Comparison of ENCODE assay signal across 10 cellular contexts in genomic region chr2:158619496-158619895, GRCh38.
DNase-seq lines count a peak whose midpoint lies in the region; ATAC-seq and TF ChIP-seq lines count a peak whose summit lies in the region.
"Had no signal": no experiment of that assay in that cellular context is flagged by ENCODE, and none has a peak within 500 bp of the region (broad histone marks: within the 10 kb centered on the region; RNA-seq: fewer than 3 reads in every experiment).

No MANE protein-coding gene starts in this region.

- peaks cover 31% of the 10 kb centered on the region for H3K36me3 Mint-ChIP-seq in MCF 10A (ENCODE audit: insufficient read depth, unreplicated experiment)
- H3K36me3 Mint-ChIP-seq in activated CD4-positive, alpha-beta memory T cell treated with anti-CD3 and anti-CD28 coated beads for 36 hours, result peaks cover 16% of the 10 kb centered on the region

- peaks cover 11% of the 10 kb centered on the region for H3K4me1 Mint-ChIP-seq in MCF 10A (ENCODE audit: insufficient read depth, unreplicated experiment)
- no peaks in the 10 kb centered on the region for H3K4me1 Mint-ChIP-seq in activated CD4-positive, alpha-beta memory T cell treated with anti-CD3 and anti-CD28 coated beads for 36 hours (ENCODE audit: low read depth)

- H3K27ac ChIP-seq in breast epithelium (no peak overlapping the region), foreskin keratinocyte (no peak overlapping the region)
- H3K27ac ChIP-seq: ascending aorta had no signal

- no peaks in the 10 kb centered on the region for H3K27me3 ChIP-seq in breast epithelium
- no peaks in the 10 kb centered on the region for H3K27me3 ChIP-seq in foreskin keratinocyte
- H3K27me3 ChIP-seq: ascending aorta had no signal

- CTCF ChIA-PET in MCF 10A (lab: Yijun Ruan, JAX), result interaction anchor here (0.8 to 3.5 kb wide), 15 partner anchors 11 to 598 kb away, joined by 3 to 24 read pairs (median 6); no protein-coding TSS in a partner anchor
- CTCF ChIA-PET in activated CD4-positive, alpha-beta memory T cell treated with anti-CD3 and anti-CD28 coated beads for 36 hours (lab: Charles Lee), result no interaction called here

- no peaks in the 10 kb centered on the region for H3K9me3 Mint-ChIP-seq in MCF 10A (ENCODE audit: unreplicated experiment)
- no peaks in the 10 kb centered on the region for H3K9me3 Mint-ChIP-seq in activated CD4-positive, alpha-beta memory T cell treated with anti-CD3 and anti-CD28 coated beads for 36 hours

- H3K4me3 Mint-ChIP-seq in MCF 10A (ENCODE audit: unreplicated experiment), result no peak overlapping the region
- no peak overlapping the region for H3K4me3 Mint-ChIP-seq in activated CD4-positive, alpha-beta memory T cell treated with anti-CD3 and anti-CD28 coated beads for 36 hours

- H3K9me3 ChIP-seq in breast epithelium, result no peaks in the 10 kb centered on the region
- H3K9me3 ChIP-seq: ascending aorta had no signal

- H3K27me3 Mint-ChIP-seq in MCF 10A (ENCODE audit: insufficient read depth, unreplicated experiment), result no peaks in the 10 kb centered on the region
- no peaks in the 10 kb centered on the region for H3K27me3 Mint-ChIP-seq in activated CD4-positive, alpha-beta memory T cell treated with anti-CD3 and anti-CD28 coated beads for 36 hours

- H3K4me1 ChIP-seq in breast epithelium (no peaks in the 10 kb centered on the region), foreskin keratinocyte (peaks cover 11% of the 10 kb centered on the region)
- H3K4me1 ChIP-seq: ascending aorta had no signal

- intact Hi-C loops in MCF 10A (cut with micrococcal nuclease), result loop anchor here (2.0 to 5.0 kb wide), 3 partner anchors 161 to 587 kb away; no protein-coding TSS in a partner anchor
- intact Hi-C loops in breast epithelium (cut with DNase I; ENCODE audit: low total_unique reads), result no loop called here
- intact Hi-C loops in activated CD4-positive, alpha-beta memory T cell treated with anti-CD3 and anti-CD28 coated beads for 36 hours (cut with micrococcal nuclease), result no loop called here

- DNase-seq in MCF 10A (ENCODE audit: unreplicated experiment) (peak; percentile 62), breast epithelium (ENCODE audit: low spot score in 2 of 2) (no peak), RPMI8226 (peak; percentile 62), foreskin keratinocyte (peak; percentile 42 to 69), occipital lobe (lab: John Stamatoyannopoulos, UW) (no peak), NCI-H1105 (lab: John Stamatoyannopoulos, UW) (no peak)
- DNase-seq in activated CD4-positive, alpha-beta memory T cell treated with anti-CD3 and anti-CD28 coated beads for 36 hours, result no peak
- DNase-seq: NCI-H2227 treated with DMSO at 0.1 percent for 48 hours had no signal

- no peak overlapping the region for H3K4me3 ChIP-seq in breast epithelium
- H3K4me3 ChIP-seq: ascending aorta had no signal

- POLR2A ChIA-PET in MCF 10A (lab: Yijun Ruan, JAX), result interaction anchor here (0.5 to 2.2 kb wide), 10 partner anchors 9 to 656 kb away, joined by 3 to 9 read pairs (median 4); no protein-coding TSS in a partner anchor
- POLR2A ChIA-PET in activated CD4-positive, alpha-beta memory T cell treated with anti-CD3 and anti-CD28 coated beads for 36 hours (lab: Charles Lee), result no interaction called here

- H3K36me3 ChIP-seq in breast epithelium, result no peaks in the 10 kb centered on the region

- BruUV-seq in MCF 10A (replicated peaks; lab: Mats Ljungman, UMichigan), result no TSS peak

- TF ChIP-seq POLR2A in breast epithelium (IDR thresholded peaks at IDR 0.05), result no peak

- TF ChIP-seq CTCF in MCF 10A (IDR thresholded peaks at IDR 0.05; ENCODE audit: unreplicated experiment) (no peak), breast epithelium (IDR thresholded peaks at IDR 0.05) (no peak), foreskin keratinocyte (conservative IDR thresholded peaks at IDR 0.05) (no peak)

- peak overlapping the region; percentile 57 for H3K27ac Mint-ChIP-seq in MCF 10A (ENCODE audit: low read depth, unreplicated experiment)
- H3K27ac Mint-ChIP-seq in activated CD4-positive, alpha-beta memory T cell treated with anti-CD3 and anti-CD28 coated beads for 36 hours, result no peak overlapping the region

- ATAC-seq in foreskin keratinocyte, result peak; percentile 95
- ATAC-seq in GM18907 (IDR thresholded peaks at IDR 0.05; ENCODE audit: unreplicated experiment), result no peak

Comparison
In these comparisons a context has a peak if more than half of its experiments do, and no peak if none do; other contexts are left out.
1. DNase-seq: peak in MCF 10A (single experiment), RPMI8226 (single experiment) and foreskin keratinocyte (2 of 2); none in breast epithelium (0 of 2), occipital lobe (single experiment), activated CD4-positive, alpha-beta memory T cell treated with anti-CD3 and anti-CD28 coated beads for 36 hours (single experiment) and NCI-H1105 (single experiment).